ENCODE assay signal across 18 cellular contexts in the genomic region with DNA sequence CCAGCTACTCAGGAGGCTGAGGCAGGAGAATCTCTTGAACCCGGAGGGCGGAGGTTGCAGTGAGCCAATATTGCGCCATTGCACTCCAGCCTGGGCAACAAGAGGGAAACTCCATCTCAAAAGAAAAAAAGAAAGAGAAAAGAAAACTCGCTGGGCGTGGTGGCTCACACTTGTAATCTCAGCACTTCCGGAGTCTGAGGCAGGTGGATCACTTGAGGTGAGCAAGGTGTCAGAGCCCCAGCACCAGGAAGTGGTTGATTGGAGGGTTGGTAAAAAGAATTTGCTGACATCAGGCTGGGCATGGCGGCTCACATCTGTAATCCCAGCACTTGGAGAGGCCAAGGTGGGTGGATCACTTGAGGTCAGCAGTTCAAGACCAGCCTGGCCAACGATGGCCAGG. TPM values are rescaled to one million over a fixed set of nuclear protein-coding genes. Genes with fewer than 3 reads are reported as not detected.
DNase-seq lines count a peak whose midpoint lies in the region; ATAC-seq, FAIRE-seq and TF ChIP-seq lines count a peak whose summit lies in the region.
"Not testable (repeated sequence)": the region's sequence is repeated elsewhere in the genome, so short reads cannot be mapped to it uniquely, and the experiment has no call there.
"Had no signal": no experiment of that assay in that cellular context is flagged by ENCODE, and none has a peak within 500 bp of the region (broad histone marks: within the 10 kb centered on the region; RNA-seq: fewer than 3 reads in every experiment).

No MANE protein-coding gene starts in this region.

- CTCF ChIA-PET in activated CD4-positive, alpha-beta memory T cell treated with anti-CD3 and anti-CD28 coated beads, Interleukin-2, amount 10 ng/mL, durations not matched to agents 7 days and 5 days (lab: Charles Lee) = not testable (repeated sequence)

- H3K36me3 ChIP-seq in small intestine (ENCODE audit: control insufficient read depth in 2 of 2, insufficient read depth in 2 of 2, low read length in 2 of 2) = not testable (repeated sequence)

- TF ChIP-seq CTCF in epithelial cell of esophagus (IDR thresholded peaks at IDR 0.05; ENCODE audit: insufficient read depth, low read depth, low read length, missing control alignments) = not testable (repeated sequence)

- intact Hi-C loops in activated T-helper 1 cell treated with anti-CD3 and anti-CD28 coated beads, Interleukin-12 subunit alpha, Interleukin-12 subunit beta, Interleukin-2, Interleukin-4 antibody, amounts not matched to agents 30 ng/mL and 10 ng/mL and 1 ng/mL, durations not matched to agents 14 hours and 24 hours and 36 hours (cut with micrococcal nuclease) = not testable (repeated sequence)

- 40 to 70% (median 44%) methylated on average over 8 of the region's 8 CpGs for WGBS in small intestine, 3 donors

- H3K4me3 Mint-ChIP-seq in activated CD4-positive, alpha-beta memory T cell treated with anti-CD3 and anti-CD28 coated beads, Interleukin-2, amount 10 ng/mL, durations not matched to agents 7 days and 5 days; activated T-helper 1 cell treated with anti-CD3 and anti-CD28 coated beads, Interleukin-12 subunit alpha, Interleukin-12 subunit beta, Interleukin-2, Interleukin-4 antibody, amounts not matched to agents 30 ng/mL and 10 ng/mL and 1 ng/mL, durations not matched to agents 14 hours and 24 hours and 36 hours; activated naive CD4-positive, alpha-beta T cell treated with anti-CD3 and anti-CD28 coated beads, Interleukin-2, amount 50 U/mL, for 24 hours: not testable (repeated sequence)
- H3K4me3 Mint-ChIP-seq in stimulated activated naive CD8-positive, alpha-beta T cell treated with anti-CD3 and anti-CD28 coated beads, Interleukin-15, amount 100 ng/mL, for 72 hours = peak overlapping the region in 1 of 2 donors; percentile 24

- H3K36me3 Mint-ChIP-seq in activated CD4-positive, alpha-beta memory T cell treated with anti-CD3 and anti-CD28 coated beads, Interleukin-2, amount 10 ng/mL, durations not matched to agents 7 days and 5 days (ENCODE audit: low read depth); activated T-helper 1 cell treated with anti-CD3 and anti-CD28 coated beads, Interleukin-12 subunit alpha, Interleukin-12 subunit beta, Interleukin-2, Interleukin-4 antibody, amounts not matched to agents 30 ng/mL and 10 ng/mL and 1 ng/mL, durations not matched to agents 14 hours and 24 hours and 36 hours (ENCODE audit: low read depth); activated naive CD4-positive, alpha-beta T cell treated with anti-CD3 and anti-CD28 coated beads, Interleukin-2, amount 50 U/mL, for 24 hours: not testable (repeated sequence)

- not testable (repeated sequence) for H3K4me3 ChIP-seq in Jurkat, Clone E6-1 (ENCODE audit: low read length); epithelial cell of esophagus (ENCODE audit: low read length); small intestine (ENCODE audit: low read depth in 1 of 2, low read length in 2 of 2)

- peaks cover 28% of the 10 kb centered on the region for H3K4me1 Mint-ChIP-seq in activated CD4-positive, alpha-beta memory T cell treated with anti-CD3 and anti-CD28 coated beads, Interleukin-2, amount 10 ng/mL, durations not matched to agents 7 days and 5 days
- not testable (repeated sequence) for H3K4me1 Mint-ChIP-seq in activated T-helper 1 cell treated with anti-CD3 and anti-CD28 coated beads, Interleukin-12 subunit alpha, Interleukin-12 subunit beta, Interleukin-2, Interleukin-4 antibody, amounts not matched to agents 30 ng/mL and 10 ng/mL and 1 ng/mL, durations not matched to agents 14 hours and 24 hours and 36 hours (ENCODE audit: low read depth)
- H3K4me1 Mint-ChIP-seq in activated naive CD4-positive, alpha-beta T cell treated with anti-CD3 and anti-CD28 coated beads, Interleukin-2, amount 50 U/mL, for 24 hours = peaks cover 23% of the 10 kb centered on the region
- peaks cover 15% of the 10 kb centered on the region for H3K4me1 Mint-ChIP-seq in stimulated activated naive CD8-positive, alpha-beta T cell treated with anti-CD3 and anti-CD28 coated beads, Interleukin-15, amount 100 ng/mL, for 72 hours

- H3K9me3 ChIP-seq in small intestine (ENCODE audit: control insufficient read depth, low read depth) = not testable (repeated sequence)

- ATAC-seq in stimulated activated naive CD8-positive, alpha-beta T cell treated with anti-CD3 and anti-CD28 coated beads, Interleukin-15, amount 100 ng/mL, for 72 hours = peak; percentile 78

- not testable (repeated sequence) for H3K27me3 Mint-ChIP-seq in activated CD4-positive, alpha-beta memory T cell treated with anti-CD3 and anti-CD28 coated beads, Interleukin-2, amount 10 ng/mL, durations not matched to agents 7 days and 5 days; activated T-helper 1 cell treated with anti-CD3 and anti-CD28 coated beads, Interleukin-12 subunit alpha, Interleukin-12 subunit beta, Interleukin-2, Interleukin-4 antibody, amounts not matched to agents 30 ng/mL and 10 ng/mL and 1 ng/mL, durations not matched to agents 14 hours and 24 hours and 36 hours (ENCODE audit: insufficient read depth); activated naive CD4-positive, alpha-beta T cell treated with anti-CD3 and anti-CD28 coated beads, Interleukin-2, amount 50 U/mL, for 24 hours; stimulated activated naive CD8-positive, alpha-beta T cell treated with anti-CD3 and anti-CD28 coated beads, Interleukin-15, amount 100 ng/mL, for 72 hours

- peak; percentile 20 for DNase-seq in Jurkat, Clone E6-1 (ENCODE audit: low read depth, low spot score)
- DNase-seq in T-helper 22 cell (ENCODE audit: low read depth) (peak; percentile 44), epithelial cell of esophagus (ENCODE audit: low read depth) (peak; percentile 8), small intestine (peak; percentile 78)
- DNase-seq in activated CD4-positive, alpha-beta memory T cell treated with anti-CD3 and anti-CD28 coated beads, Interleukin-2, amount 10 ng/mL, durations not matched to agents 7 days and 5 days = peak; percentile 63
- peak; percentile 24 for DNase-seq in activated T-helper 1 cell treated with anti-CD3 and anti-CD28 coated beads, Interleukin-12 subunit alpha, Interleukin-12 subunit beta, Interleukin-2, Interleukin-4 antibody, amounts not matched to agents 30 ng/mL and 10 ng/mL and 1 ng/mL, durations not matched to agents 14 hours and 24 hours and 36 hours (ENCODE audit: low spot score)
- peak in 1 of 2 donors; percentile 28 for DNase-seq in stimulated activated naive CD8-positive, alpha-beta T cell treated with anti-CD3 and anti-CD28 coated beads, Interleukin-15, amount 100 ng/mL, for 72 hours

- H3K27ac ChIP-seq in small intestine (ENCODE audit: low read depth in 1 of 2, low read length in 1 of 2) = not testable (repeated sequence)

- H3K27me3 ChIP-seq in small intestine (ENCODE audit: control insufficient read depth in 2 of 2, insufficient read depth in 2 of 2, low read length in 2 of 2) = not testable (repeated sequence)

- not testable (repeated sequence) for FAIRE-seq in small intestine (lab: Jason Lieb, UNC)

- POLR2A ChIA-PET in activated CD4-positive, alpha-beta memory T cell treated with anti-CD3 and anti-CD28 coated beads, Interleukin-2, amount 10 ng/mL, durations not matched to agents 7 days and 5 days (lab: Charles Lee) = not testable (repeated sequence)

- H3K27ac Mint-ChIP-seq in activated CD4-positive, alpha-beta memory T cell treated with anti-CD3 and anti-CD28 coated beads, Interleukin-2, amount 10 ng/mL, durations not matched to agents 7 days and 5 days = peak overlapping the region; percentile 38
- not testable (repeated sequence) for H3K27ac Mint-ChIP-seq in activated T-helper 1 cell treated with anti-CD3 and anti-CD28 coated beads, Interleukin-12 subunit alpha, Interleukin-12 subunit beta, Interleukin-2, Interleukin-4 antibody, amounts not matched to agents 30 ng/mL and 10 ng/mL and 1 ng/mL, durations not matched to agents 14 hours and 24 hours and 36 hours
- peak overlapping the region; percentile 46 for H3K27ac Mint-ChIP-seq in activated naive CD4-positive, alpha-beta T cell treated with anti-CD3 and anti-CD28 coated beads, Interleukin-2, amount 50 U/mL, for 24 hours
- peak overlapping the region; percentile 65 to 80 for H3K27ac Mint-ChIP-seq in stimulated activated naive CD8-positive, alpha-beta T cell treated with anti-CD3 and anti-CD28 coated beads, Interleukin-15, amount 100 ng/mL, for 72 hours

- H3K4me1 ChIP-seq in small intestine (ENCODE audit: control insufficient read depth in 2 of 2, insufficient read depth in 1 of 2, low read depth in 1 of 2, low read length in 1 of 2) = not testable (repeated sequence)

- not testable (repeated sequence) for H3K9me3 Mint-ChIP-seq in activated CD4-positive, alpha-beta memory T cell treated with anti-CD3 and anti-CD28 coated beads, Interleukin-2, amount 10 ng/mL, durations not matched to agents 7 days and 5 days; activated T-helper 1 cell treated with anti-CD3 and anti-CD28 coated beads, Interleukin-12 subunit alpha, Interleukin-12 subunit beta, Interleukin-2, Interleukin-4 antibody, amounts not matched to agents 30 ng/mL and 10 ng/mL and 1 ng/mL, durations not matched to agents 14 hours and 24 hours and 36 hours; activated naive CD4-positive, alpha-beta T cell treated with anti-CD3 and anti-CD28 coated beads, Interleukin-2, amount 50 U/mL, for 24 hours; stimulated activated naive CD8-positive, alpha-beta T cell treated with anti-CD3 and anti-CD28 coated beads, Interleukin-15, amount 100 ng/mL, for 72 hours

RNA-seq across cellular contexts. Expression of gene OCM, which starts 22.1 kb away (rescaled TPM):
- polyA plus RNA-seq in Jurkat, Clone E6-1 (2012; ENCODE audit: insufficient read depth, insufficient read length) = not detected
- total RNA-seq in activated CD4-positive, alpha-beta memory T cell treated with anti-CD3 and anti-CD28 coated beads, Interleukin-2, amount 10 ng/mL, durations not matched to agents 7 days and 5 days = under 1 TPM; 0.33 to 0.73 TPM
- not detected in 2 replicates for total RNA-seq in activated T-helper 1 cell treated with anti-CD3 and anti-CD28 coated beads, Interleukin-12 subunit alpha, Interleukin-12 subunit beta, Interleukin-2, Interleukin-4 antibody, amounts not matched to agents 30 ng/mL and 10 ng/mL and 1 ng/mL, durations not matched to agents 14 hours and 24 hours and 36 hours
- polyA plus RNA-seq in small intestine = 1 to 10 TPM in 2 of 3 donors, not detected in 1; 1.3 to 1.9 TPM
- total RNA-seq: activated CD8-positive, alpha-beta memory T cell treated with anti-CD3 and anti-CD28 coated beads for 36 hours; astrocyte; dermis blood vessel endothelial cell; myocyte; NCI-H460; progenitor cell of endocrine pancreas; right lobe of liver; subcutaneous adipose tissue had no signal
- polyA plus RNA-seq: IgD-negative memory B cell, SK-N-SH had no signal

RNA-seq across cellular contexts. Expression of gene CCZ1, which starts 40.0 kb away (rescaled TPM):
- 130 TPM for polyA plus RNA-seq in Jurkat, Clone E6-1 (2012; ENCODE audit: insufficient read depth, insufficient read length)
- 100 to 1,000 TPM; 108 to 116 TPM for total RNA-seq in activated CD4-positive, alpha-beta memory T cell treated with anti-CD3 and anti-CD28 coated beads, Interleukin-2, amount 10 ng/mL, durations not matched to agents 7 days and 5 days
- total RNA-seq in activated T-helper 1 cell treated with anti-CD3 and anti-CD28 coated beads, Interleukin-12 subunit alpha, Interleukin-12 subunit beta, Interleukin-2, Interleukin-4 antibody, amounts not matched to agents 30 ng/mL and 10 ng/mL and 1 ng/mL, durations not matched to agents 14 hours and 24 hours and 36 hours = 101 and 111 TPM in 2 replicates
- 10 to 100 TPM; 46.5 to 82.7 (median 56.6) TPM for polyA plus RNA-seq in small intestine
